Comparison of ENCODE assay signal across 18 cellular contexts in genomic region chrX:45472968-45473367, GRCh38.
DNase-seq lines count a peak whose midpoint lies in the region; ATAC-seq and TF ChIP-seq lines count a peak whose summit lies in the region.
"Had no signal": no experiment of that assay in that cellular context is flagged by ENCODE, and none has a peak within 500 bp of the region (broad histone marks: within the 10 kb centered on the region; RNA-seq: fewer than 3 reads in every experiment).

No MANE protein-coding gene starts in this region.

- DNase-seq in AG09309 (ENCODE audit: low read depth) (peak; percentile 70), LHCN-M2 (ENCODE audit: low read depth) (peak; percentile 55), dedifferentiated amniotic fluid mesenchymal stem cell (ENCODE audit: extremely low spot score) (peak; percentile 65), left colon (no peak), NCI-H82 (lab: John Stamatoyannopoulos, UW) (no peak), H4 (ENCODE audit: low spot score) (no peak), SK-N-DZ (ENCODE audit: low spot score) (no peak), NCI-H446 (lab: John Stamatoyannopoulos, UW) (no peak)
- DNase-seq: activated CD4-positive, alpha-beta memory T cell treated with anti-CD3 and anti-CD28 coated beads, Interleukin-2, amount 10 ng/mL, durations not matched to agents 7 days and 5 days; adrenal gland; naive thymus-derived CD8-positive, alpha-beta T cell; NCI-H1436 treated with DMSO at 0.1 percent for 48 hours; NCI-H345; WERI-Rb-1 had no signal

- intact Hi-C loops in left colon (cut with DNase I, micrococcal nuclease): no loop called here

- H3K4me3 ChIP-seq in AG09309 (ENCODE audit: control insufficient read depth, low read depth, low read length): no peak overlapping the region
- H3K4me3 ChIP-seq: adrenal gland, BLaER1, prostate gland had no signal

- peak; percentile 68 for ATAC-seq in left colon
- ATAC-seq: esophagus mucosa; left lobe of liver; naive thymus-derived CD8-positive, alpha-beta T cell had no signal

- no peak for TF ChIP-seq CTCF in AG09309 (IDR thresholded peaks at IDR 0.05; ENCODE audit: control insufficient read depth, insufficient read depth, low read depth, low read length, missing control alignments)

Comparison
In these comparisons a context has a peak if more than half of its experiments do, and no peak if none do; other contexts are left out.
1. DNase-seq: peak in AG09309 (single experiment), LHCN-M2 (single experiment) and dedifferentiated amniotic fluid mesenchymal stem cell (single experiment); none in left colon (0 of 2), NCI-H82 (single experiment), H4 (single experiment), SK-N-DZ (single experiment) and NCI-H446 (0 of 2).